Comparison of ENCODE assay signal across 16 cellular contexts in genomic region chr11:7533199-7534029, GRCh38. TPM values are rescaled to one million over a fixed set of nuclear protein-coding genes. Genes with fewer than 3 reads are reported as not detected.
DNase-seq lines count a peak whose midpoint lies in the region; ATAC-seq, FAIRE-seq and TF ChIP-seq lines count a peak whose summit lies in the region.
"Had no signal": no experiment of that assay in that cellular context is flagged by ENCODE, and none has a peak within 500 bp of the region (broad histone marks: within the 10 kb centered on the region; RNA-seq: fewer than 3 reads in every experiment).

No MANE protein-coding gene starts in this region.

- TF ChIP-seq CTCF in D721Med (IDR thresholded peaks at IDR 0.05; ENCODE audit: insufficient read depth, missing control alignments) = no peak

- no peak for DNase-seq in stimulated activated naive CD8-positive, alpha-beta T cell treated with anti-CD3 and anti-CD28 coated beads, Interleukin-15, amount 100 ng/mL, for 72 hours
- no peak for DNase-seq in SK-N-DZ (ENCODE audit: low spot score)
- DNase-seq in D721Med (ENCODE audit: insufficient read length, low spot score) = no peak
- no peak for DNase-seq in NCI-H524 treated with DMSO at 0.1 percent for 48 hours (lab: John Stamatoyannopoulos, UW)
- DNase-seq in HuH-7.5 (ENCODE audit: low spot score) = no peak
- DNase-seq: activated CD4-positive, alpha-beta T cell treated with anti-CD3 and anti-CD28 coated beads, Interleukin-2, amount 50 U/mL, for 4 hours; colonic mucosa; NCI-H1436 treated with DMSO at 0.1 percent for 48 hours had no signal

- no peak for ATAC-seq in stimulated activated naive CD8-positive, alpha-beta T cell treated with anti-CD3 and anti-CD28 coated beads, Interleukin-15, amount 100 ng/mL, for 72 hours
- ATAC-seq in HG02588 (IDR thresholded peaks at IDR 0.05; ENCODE audit: unreplicated experiment) (peak; percentile 14), HG03520 (IDR thresholded peaks at IDR 0.05; ENCODE audit: unreplicated experiment) (peak; percentile 25)
- ATAC-seq: A549, SK-N-SH treated with all-trans-retinoic acid at 6 μM for 48 hours had no signal

- peaks cover 65% of the 10 kb centered on the region for H3K4me1 Mint-ChIP-seq in stimulated activated naive CD8-positive, alpha-beta T cell treated with anti-CD3 and anti-CD28 coated beads, Interleukin-15, Interleukin-2, amounts not matched to agents 100 ng/mL and 50 ng/mL, for 24 hours (ENCODE audit: low read depth)
- H3K4me1 Mint-ChIP-seq in stimulated activated naive CD8-positive, alpha-beta T cell treated with anti-CD3 and anti-CD28 coated beads, Interleukin-15, amount 100 ng/mL, for 72 hours = peaks cover 49% of the 10 kb centered on the region
- H3K4me1 Mint-ChIP-seq: neural crest cell had no signal

- FAIRE-seq in D721Med (lab: Jason Lieb, UNC) = no peak
- FAIRE-seq: A549, islet of Langerhans had no signal

- H3K36me3 Mint-ChIP-seq in stimulated activated naive CD8-positive, alpha-beta T cell treated with anti-CD3 and anti-CD28 coated beads, Interleukin-15, Interleukin-2, amounts not matched to agents 100 ng/mL and 50 ng/mL, for 24 hours (ENCODE audit: low read depth) = peaks cover 3% of the 10 kb centered on the region
- H3K36me3 Mint-ChIP-seq: activated naive CD4-positive, alpha-beta T cell treated with anti-CD3 and anti-CD28 coated beads, Interleukin-2, amount 50 U/mL, for 24 hours had no signal

- no peaks in the 10 kb centered on the region for H3K27me3 Mint-ChIP-seq in stimulated activated naive CD8-positive, alpha-beta T cell treated with anti-CD3 and anti-CD28 coated beads, Interleukin-15, Interleukin-2, amounts not matched to agents 100 ng/mL and 50 ng/mL, for 24 hours
- peaks cover 7% of the 10 kb centered on the region for H3K27me3 Mint-ChIP-seq in stimulated activated naive CD8-positive, alpha-beta T cell treated with anti-CD3 and anti-CD28 coated beads, Interleukin-15, amount 100 ng/mL, for 72 hours

- no peak overlapping the region for H3K4me3 Mint-ChIP-seq in stimulated activated naive CD8-positive, alpha-beta T cell treated with anti-CD3 and anti-CD28 coated beads, Interleukin-15, Interleukin-2, amounts not matched to agents 100 ng/mL and 50 ng/mL, for 24 hours
- H3K4me3 Mint-ChIP-seq in stimulated activated naive CD8-positive, alpha-beta T cell treated with anti-CD3 and anti-CD28 coated beads, Interleukin-15, amount 100 ng/mL, for 72 hours = no peak overlapping the region
- H3K4me3 Mint-ChIP-seq: activated naive CD4-positive, alpha-beta T cell treated with anti-CD3 and anti-CD28 coated beads, Interleukin-2, amount 50 U/mL, for 24 hours; neural crest cell had no signal

- no peaks in the 10 kb centered on the region for H3K9me3 Mint-ChIP-seq in stimulated activated naive CD8-positive, alpha-beta T cell treated with anti-CD3 and anti-CD28 coated beads, Interleukin-15, Interleukin-2, amounts not matched to agents 100 ng/mL and 50 ng/mL, for 24 hours
- no peaks in the 10 kb centered on the region for H3K9me3 Mint-ChIP-seq in stimulated activated naive CD8-positive, alpha-beta T cell treated with anti-CD3 and anti-CD28 coated beads, Interleukin-15, amount 100 ng/mL, for 72 hours
- H3K9me3 Mint-ChIP-seq: activated naive CD4-positive, alpha-beta T cell treated with anti-CD3 and anti-CD28 coated beads, Interleukin-2, amount 50 U/mL, for 24 hours; neural crest cell had no signal

- H3K27ac Mint-ChIP-seq in stimulated activated naive CD8-positive, alpha-beta T cell treated with anti-CD3 and anti-CD28 coated beads, Interleukin-15, Interleukin-2, amounts not matched to agents 100 ng/mL and 50 ng/mL, for 24 hours = peak overlapping the region; percentile 16
- no peak overlapping the region for H3K27ac Mint-ChIP-seq in stimulated activated naive CD8-positive, alpha-beta T cell treated with anti-CD3 and anti-CD28 coated beads, Interleukin-15, amount 100 ng/mL, for 72 hours
- H3K27ac Mint-ChIP-seq: activated naive CD4-positive, alpha-beta T cell treated with anti-CD3 and anti-CD28 coated beads, Interleukin-2, amount 50 U/mL, for 24 hours had no signal

RNA-seq across cellular contexts. Expression of gene PPFIBP2, which starts 19.6 kb away (rescaled TPM):
- 0.14 and 0.23 TPM in 2 replicates for polyA plus RNA-seq in SK-N-DZ (2014; cell fraction: cytosol; rRNA removed)
- not detected in 2 replicates for polyA plus RNA-seq in SK-N-DZ (2014; cell fraction: nucleus; rRNA removed)

RNA-seq across cellular contexts. Expression of gene OLFML1, which starts 48.1 kb away (rescaled TPM):
- polyA plus RNA-seq in SK-N-DZ (2014; cell fraction: cytosol; rRNA removed) = not detected in 2 replicates
- polyA plus RNA-seq in SK-N-DZ (2014; cell fraction: nucleus; rRNA removed) = not detected in 2 replicates
- polyA plus RNA-seq: A549 had no signal
